Comparison of ENCODE assay signal across 10 cellular contexts in genomic region chr12:66035289-66035961, GRCh38.
DNase-seq lines count a peak whose midpoint lies in the region; ATAC-seq, FAIRE-seq and TF ChIP-seq lines count a peak whose summit lies in the region.
"Had no signal": no experiment of that assay in that cellular context is flagged by ENCODE, and none has a peak within 500 bp of the region (broad histone marks: within the 10 kb centered on the region; RNA-seq: fewer than 3 reads in every experiment).

No MANE protein-coding gene starts in this region.

- 46 to 51% methylated on average over 4 of the region's 4 CpGs for WGBS in pancreas, 2 donors

- no peak overlapping the region for H3K4me3 Mint-ChIP-seq in HFFc6

- H3K4me3 ChIP-seq in BJ (ENCODE audit: low read depth, low read length) (no peak overlapping the region), SU-DHL-6 (ENCODE audit: insufficient read depth, low read length, poor library complexity, severe bottlenecking) (no peak overlapping the region), pancreas (no peak overlapping the region)

- TF ChIP-seq CTCF in BJ (IDR thresholded peaks at IDR 0.05; ENCODE audit: insufficient read depth, low read depth, low read length) (peak; percentile 44), HFFc6 (IDR thresholded peaks at IDR 0.05) (peak; percentile 82), SU-DHL-6 (IDR thresholded peaks at IDR 0.05; ENCODE audit: insufficient read depth, low read length, poor library complexity, severe bottlenecking) (peak; percentile 26), pancreas (IDR thresholded peaks at IDR 0.05) (no peak)

- intact Hi-C loops in pancreas (cut with DNase I): no loop called here

- no peaks in the 10 kb centered on the region; the same call in 1 of the 2 replicates for H3K27me3 Mint-ChIP-seq in HFFc6 (ENCODE audit: insufficient read depth)

- H3K9me3 ChIP-seq in SU-DHL-6 (ENCODE audit: insufficient read depth, low read length) (no peaks in the 10 kb centered on the region), pancreas (no peaks in the 10 kb centered on the region)

- H3K27ac Mint-ChIP-seq in HFFc6: peak overlapping the region; percentile 74

- no peaks in the 10 kb centered on the region for H3K36me3 Mint-ChIP-seq in HFFc6 (ENCODE audit: low read depth)

- H3F3A ChIP-seq in SU-DHL-6 (ENCODE audit: insufficient read depth): no peaks in the 10 kb centered on the region

- ATAC-seq in pancreas: no peak

- H3K9me2 ChIP-seq in SU-DHL-6 (replicated peaks; ENCODE audit: insufficient read depth, low read length): no peaks in the 10 kb centered on the region

- peaks cover 32% of the 10 kb centered on the region for H3K4me1 Mint-ChIP-seq in HFFc6 (ENCODE audit: low read depth)

- CTCF ChIA-PET in BJ (lab: Yijun Ruan, JAX): interaction anchor here (0.6 to 2.1 kb wide), 19 partner anchors 10 to 433 kb away, joined by 3 to 11 read pairs (median 4); no protein-coding TSS in a partner anchor

- no peaks in the 10 kb centered on the region for H4K20me1 ChIP-seq in SU-DHL-6 (ENCODE audit: low read depth, low read length)

- FAIRE-seq in pancreas (lab: Jason Lieb, UNC): no peak

- H3K27ac ChIP-seq in SU-DHL-6 (ENCODE audit: low read depth, low read length): no peak overlapping the region
- no peak overlapping the region for H3K27ac ChIP-seq in pancreas

- H3K4me1 ChIP-seq in pancreas: no peaks in the 10 kb centered on the region

- H3K27me3 ChIP-seq in BJ (ENCODE audit: control insufficient read depth, insufficient read depth, low read length): no peaks in the 10 kb centered on the region
- H3K27me3 ChIP-seq in SU-DHL-6 (ENCODE audit: low read length): no peaks in the 10 kb centered on the region
- H3K27me3 ChIP-seq in pancreas: no peaks in the 10 kb centered on the region

- H3K9ac ChIP-seq in SU-DHL-6 (ENCODE audit: low read length): no peak overlapping the region

- no peaks in the 10 kb centered on the region for H3K79me2 ChIP-seq in SU-DHL-6 (ENCODE audit: insufficient read depth, low read length)

- POLR2A ChIA-PET in BJ (lab: Charles Lee): no interaction called here

- H2AFZ ChIP-seq in SU-DHL-6 (ENCODE audit: low read depth, low read length, severe bottlenecking): no peak overlapping the region

- no peaks in the 10 kb centered on the region for H3K9me3 Mint-ChIP-seq in HFFc6

- no peak overlapping the region for H3K4me2 ChIP-seq in SU-DHL-6 (ENCODE audit: low read depth, low read length, poor library complexity, severe bottlenecking)

- no peaks in the 10 kb centered on the region for H3K36me3 ChIP-seq in BJ (ENCODE audit: control insufficient read depth, insufficient read depth, low read length)
- H3K36me3 ChIP-seq in SU-DHL-6 (ENCODE audit: low read length): no peaks in the 10 kb centered on the region
- H3K36me3 ChIP-seq in pancreas: no peaks in the 10 kb centered on the region

- no peak for DNase-seq in BJ (ENCODE audit: low read depth)
- peak; percentile 66 for DNase-seq in HFFc6
- peak; percentile 4 for DNase-seq in inferior parietal cortex (ENCODE audit: extremely low spot score)
- DNase-seq in NCI-H1092 (lab: John Stamatoyannopoulos, UW): no peak
- DNase-seq in NCI-H1694 (lab: John Stamatoyannopoulos, UW): no peak
- DNase-seq in ureter (ENCODE audit: low spot score): no peak
- DNase-seq in pancreas: no peak
- DNase-seq: amygdala, NCI-H187 had no signal

Comparison
In these comparisons a context has a peak if more than half of its experiments do, and no peak if none do; other contexts are left out.
1. DNase-seq: peak in HFFc6 (single experiment) and inferior parietal cortex (single experiment); none in BJ (single experiment), NCI-H1092 (single experiment), NCI-H1694 (single experiment), ureter (single experiment) and pancreas (0 of 6).
2. CTCF ChIP-seq: peak in BJ (single experiment), HFFc6 (single experiment) and SU-DHL-6 (single experiment); none in pancreas (0 of 4).